7 cellular contexts compared by ENCODE assay signal in the genomic region with DNA sequence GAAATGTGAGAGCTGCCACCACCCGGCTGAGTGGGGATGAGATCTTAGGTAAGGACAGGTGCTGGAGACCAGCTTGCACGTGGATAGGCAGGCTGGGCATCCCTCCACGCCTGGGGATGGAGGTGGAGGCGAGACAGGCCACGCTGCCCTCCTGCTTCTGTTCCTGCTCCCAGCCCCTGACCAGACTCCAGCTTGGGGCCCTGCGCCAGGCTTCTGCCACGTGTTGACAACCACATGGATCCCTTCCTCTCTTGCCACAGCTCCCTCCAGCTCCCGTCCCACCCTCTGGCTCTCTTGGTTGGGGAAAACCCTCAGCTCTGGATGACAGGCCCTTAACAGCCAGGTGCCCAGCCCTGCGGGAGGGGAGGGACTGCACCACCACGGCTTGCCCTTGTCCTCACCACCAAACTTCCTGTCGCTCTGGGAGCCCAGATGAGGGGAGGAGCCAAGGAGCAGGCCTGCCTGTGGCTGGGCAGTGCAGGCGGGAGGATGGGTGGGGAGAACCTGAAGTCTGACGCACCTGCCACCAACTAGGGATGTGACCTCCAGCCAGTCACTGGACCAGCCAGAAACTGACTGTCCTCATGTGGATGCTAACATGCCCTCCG. TPM values are rescaled to one million over a fixed set of nuclear protein-coding genes. Genes with fewer than 3 reads are reported as not detected.
A peak's percentile ranks its signal among the peaks of the same experiment; 100 is the strongest.
DNase-seq lines count a peak whose midpoint lies in the region; ATAC-seq and TF ChIP-seq lines count a peak whose summit lies in the region.

No MANE protein-coding gene starts in this region.

- H3K9me3 Mint-ChIP-seq in activated naive CD4-positive, alpha-beta T cell treated with anti-CD3 and anti-CD28 coated beads for 36 hours: no peaks in the 10 kb centered on the region
- no peaks in the 10 kb centered on the region for H3K9me3 Mint-ChIP-seq in natural killer cell treated with Interleukin-12 subunit alpha and Interleukin-12 subunit beta and Interleukin-15 and Interleukin-18, amount 100 ng/mL, for 72 hours
- H3K9me3 Mint-ChIP-seq in progenitor cell of endocrine pancreas (ENCODE audit: low read depth): no peaks in the 10 kb centered on the region

- no peak overlapping the region for H3K27ac Mint-ChIP-seq in activated naive CD4-positive, alpha-beta T cell treated with anti-CD3 and anti-CD28 coated beads for 36 hours
- no peak overlapping the region for H3K27ac Mint-ChIP-seq in natural killer cell treated with Interleukin-12 subunit alpha and Interleukin-12 subunit beta and Interleukin-15 and Interleukin-18, amount 100 ng/mL, for 72 hours
- H3K27ac Mint-ChIP-seq in progenitor cell of endocrine pancreas: no peak overlapping the region

- DNase-seq in NCI-H510A treated with DMSO at 0.1 percent for 48 hours (lab: John Stamatoyannopoulos, UW) (peak; percentile 76), NCI-H1105 treated with DMSO at 0.1 percent for 48 hours (lab: John Stamatoyannopoulos, UW) (no peak), NOMO-1 treated with dmso at 0.1 percent for 144 hours (lab: John Stamatoyannopoulos, UW; ENCODE audit: unreplicated experiment) (no peak), progenitor cell of endocrine pancreas (ENCODE audit: low spot score, unreplicated experiment) (no peak)
- DNase-seq in activated naive CD4-positive, alpha-beta T cell treated with anti-CD3 and anti-CD28 coated beads for 36 hours: peak; percentile 75
- peak; percentile 63 for DNase-seq in natural killer cell treated with Interleukin-12 subunit alpha and Interleukin-12 subunit beta and Interleukin-15 and Interleukin-18, amount 100 ng/mL, for 72 hours (ENCODE audit: low spot score)

- intact Hi-C loops in activated naive CD4-positive, alpha-beta T cell treated with anti-CD3 and anti-CD28 coated beads for 36 hours (cut with micrococcal nuclease): no loop called here

- peaks cover 32% of the 10 kb centered on the region for H3K4me1 Mint-ChIP-seq in activated naive CD4-positive, alpha-beta T cell treated with anti-CD3 and anti-CD28 coated beads for 36 hours (ENCODE audit: low read depth)
- H3K4me1 Mint-ChIP-seq in natural killer cell treated with Interleukin-12 subunit alpha and Interleukin-12 subunit beta and Interleukin-15 and Interleukin-18, amount 100 ng/mL, for 72 hours (ENCODE audit: low read depth in 2 of 2): peaks cover 15 to 19% of the 10 kb centered on the region in 2 donors
- no peaks in the 10 kb centered on the region for H3K4me1 Mint-ChIP-seq in progenitor cell of endocrine pancreas (ENCODE audit: low read depth)

- peak; percentile 49 for ATAC-seq in GM21717 (IDR thresholded peaks at IDR 0.05; ENCODE audit: unreplicated experiment)
- peak; percentile 55 to 77 for ATAC-seq in natural killer cell treated with Interleukin-12 subunit alpha and Interleukin-12 subunit beta and Interleukin-15 and Interleukin-18, amount 100 ng/mL, for 72 hours

- H3K27me3 Mint-ChIP-seq in activated naive CD4-positive, alpha-beta T cell treated with anti-CD3 and anti-CD28 coated beads for 36 hours (ENCODE audit: low read depth): peaks cover 3% of the 10 kb centered on the region
- H3K27me3 Mint-ChIP-seq in natural killer cell treated with Interleukin-12 subunit alpha and Interleukin-12 subunit beta and Interleukin-15 and Interleukin-18, amount 100 ng/mL, for 72 hours: peaks cover 5 to 15% of the 10 kb centered on the region in 2 donors
- H3K27me3 Mint-ChIP-seq in progenitor cell of endocrine pancreas: peaks cover 27% of the 10 kb centered on the region

- H3K36me3 Mint-ChIP-seq in activated naive CD4-positive, alpha-beta T cell treated with anti-CD3 and anti-CD28 coated beads for 36 hours (ENCODE audit: low read depth): no peaks in the 10 kb centered on the region
- no peaks in the 10 kb centered on the region for H3K36me3 Mint-ChIP-seq in natural killer cell treated with Interleukin-12 subunit alpha and Interleukin-12 subunit beta and Interleukin-15 and Interleukin-18, amount 100 ng/mL, for 72 hours
- H3K36me3 Mint-ChIP-seq in progenitor cell of endocrine pancreas (ENCODE audit: insufficient read depth): no peaks in the 10 kb centered on the region

- H3K4me3 Mint-ChIP-seq in activated naive CD4-positive, alpha-beta T cell treated with anti-CD3 and anti-CD28 coated beads for 36 hours: no peak overlapping the region
- H3K4me3 Mint-ChIP-seq in natural killer cell treated with Interleukin-12 subunit alpha and Interleukin-12 subunit beta and Interleukin-15 and Interleukin-18, amount 100 ng/mL, for 72 hours: no peak overlapping the region
- no peak overlapping the region for H3K4me3 Mint-ChIP-seq in progenitor cell of endocrine pancreas (ENCODE audit: low read depth)

- TF ChIP-seq CTCF in progenitor cell of endocrine pancreas (IDR thresholded peaks at IDR 0.05; ENCODE audit: unreplicated experiment): no peak

- CTCF ChIA-PET in activated naive CD4-positive, alpha-beta T cell treated with anti-CD3 and anti-CD28 coated beads for 36 hours (lab: Charles Lee): interaction anchor here (1.0 to 1.3 kb wide), 2 partner anchors 13 to 21 kb away, joined by 3 to 6 read pairs; no protein-coding TSS in a partner anchor

RNA-seq across cellular contexts. Expression of gene KCNH2, which starts 36.0 kb away (rescaled TPM):
- under 1 TPM; 0.17 to 0.19 TPM for total RNA-seq in activated naive CD4-positive, alpha-beta T cell treated with anti-CD3 and anti-CD28 coated beads for 36 hours
- total RNA-seq in natural killer cell treated with Interleukin-12 subunit alpha and Interleukin-12 subunit beta and Interleukin-15 and Interleukin-18, amount 100 ng/mL, for 72 hours: under 1 TPM in 1 of 2 donors, not detected in 1; 0.22 TPM
- total RNA-seq in progenitor cell of endocrine pancreas: 6.9 and 9.4 TPM in 2 replicates

RNA-seq across cellular contexts. Expression of gene NOS3, which starts 48.7 kb away (rescaled TPM):
- total RNA-seq in activated naive CD4-positive, alpha-beta T cell treated with anti-CD3 and anti-CD28 coated beads for 36 hours: 1 to 10 TPM; 7.1 to 9.2 TPM
- total RNA-seq in natural killer cell treated with Interleukin-12 subunit alpha and Interleukin-12 subunit beta and Interleukin-15 and Interleukin-18, amount 100 ng/mL, for 72 hours: 1 to 10 TPM; 1.2 to 8.0 TPM
- 0.74 and 1.1 TPM in 2 replicates for total RNA-seq in progenitor cell of endocrine pancreas

Comparison
In these comparisons a context has a peak if more than half of its experiments do, and no peak if none do; other contexts are left out.
1. DNase-seq: peak in NCI-H510A treated with DMSO at 0.1 percent for 48 hours (single experiment), activated naive CD4-positive, alpha-beta T cell treated with anti-CD3 and anti-CD28 coated beads for 36 hours (single experiment) and natural killer cell treated with Interleukin-12 subunit alpha and Interleukin-12 subunit beta and Interleukin-15 and Interleukin-18, amount 100 ng/mL, for 72 hours (single experiment); none in NCI-H1105 treated with DMSO at 0.1 percent for 48 hours (single experiment), NOMO-1 treated with dmso at 0.1 percent for 144 hours (single experiment) and progenitor cell of endocrine pancreas (single experiment).